Comparison of ENCODE assay signal across 17 cellular contexts in genomic region chr3:24663406-24663805, GRCh38.
"Had no signal": no experiment of that assay in that cellular context is flagged by ENCODE, and none has a peak within 500 bp of the region (broad histone marks: within the 10 kb centered on the region; RNA-seq: fewer than 3 reads in every experiment).

No MANE protein-coding gene starts in this region.

- ATAC-seq: heart left ventricle; left ventricle myocardium superior; naive thymus-derived CD8-positive, alpha-beta T cell; right cardiac atrium; stimulated activated naive CD8-positive, alpha-beta T cell treated with anti-CD3 and anti-CD28 coated beads, Interleukin-15, Interleukin-2, amounts not matched to agents 100 U/mL and 50 U/mL, for 24 hours had no signal

- H3K27me3 Mint-ChIP-seq: type B pancreatic cell had no signal

- H3K27ac ChIP-seq: coronary artery, heart left ventricle, ovary, suprapubic skin, thyroid gland had no signal

- H3K27ac Mint-ChIP-seq: naive thymus-derived CD8-positive, alpha-beta T cell; type B pancreatic cell had no signal

- H3K4me3 Mint-ChIP-seq: naive thymus-derived CD8-positive, alpha-beta T cell; type B pancreatic cell had no signal

- H3K4me2 ChIP-seq: smooth muscle cell had no signal

- H3K9me3 ChIP-seq: heart left ventricle, ovary, suprapubic skin, thyroid gland had no signal

- H3K4me1 ChIP-seq: heart left ventricle, suprapubic skin, thyroid gland had no signal

- DNase-seq: effector CD4-positive, alpha-beta T cell; heart left ventricle; hippocampal formation; left ventricle myocardium superior; naive thymus-derived CD8-positive, alpha-beta T cell; nucleus accumbens; ovary; stimulated activated CD4-positive, alpha-beta T cell treated with anti-CD3 and anti-CD28 coated beads, Interleukin-2, amount 100 ng/mL, for 48 hours; stimulated activated naive CD8-positive, alpha-beta T cell treated with anti-CD3 and anti-CD28 coated beads, Interleukin-15, Interleukin-2, amounts not matched to agents 100 U/mL and 50 U/mL, for 24 hours; thyroid gland had no signal

- H3K4me3 ChIP-seq: coronary artery, heart left ventricle, ovary, smooth muscle cell, suprapubic skin, thyroid gland had no signal

- H3K36me3 Mint-ChIP-seq: naive thymus-derived CD8-positive, alpha-beta T cell; type B pancreatic cell had no signal

- H3K9me3 Mint-ChIP-seq: type B pancreatic cell had no signal

- H3K27me3 ChIP-seq: heart left ventricle, ovary, suprapubic skin, thyroid gland had no signal

- FAIRE-seq: frontal cortex, urothelium cell line had no signal

- H3K36me3 ChIP-seq: heart left ventricle, ovary, suprapubic skin, thyroid gland had no signal
